18 cellular contexts compared by ENCODE assay signal in genomic region chr9:112772551-112772950, GRCh38.
"Had no signal": no experiment of that assay in that cellular context is flagged by ENCODE, and none has a peak within 500 bp of the region (broad histone marks: within the 10 kb centered on the region; RNA-seq: fewer than 3 reads in every experiment).

No MANE protein-coding gene starts in this region.

- FAIRE-seq: pancreas had no signal

- ATAC-seq: foreskin keratinocyte, psoas muscle, right cardiac atrium, WTC11 had no signal

- H3K27ac Mint-ChIP-seq: brain; mesothelial cell of epicardium; T-helper 1 cell treated with Interleukin-12 subunit alpha and Interleukin-12 subunit beta and Interleukin-4 antibody, amounts not matched to agents 30 μg/mL and 1 μg/mL, for 36 hours had no signal

- H3K36me3 Mint-ChIP-seq: WTC11 had no signal

- H3K4me1 ChIP-seq: foreskin keratinocyte, psoas muscle had no signal

- H3K9me3 Mint-ChIP-seq: activated naive CD8-positive, alpha-beta T cell treated with anti-CD3 and anti-CD28 coated beads, Interleukin-2, amount 50 U/mL, for 24 hours; dendritic cell treated with granulocyte-macrophage colony-stimulating factor and Interleukin-4, amounts not matched to agents 40 ng/mL and 50 ng/mL, for 4 days; immature natural killer cell; WTC11 had no signal

- H3K4me3 Mint-ChIP-seq: activated CD4-positive, alpha-beta T cell treated with anti-CD3 and anti-CD28 coated beads for 36 hours; brain; dendritic cell treated with granulocyte-macrophage colony-stimulating factor and Interleukin-4, amounts not matched to agents 40 ng/mL and 50 ng/mL, for 4 days; mesothelial cell of epicardium; nephron; WTC11 had no signal

- H3K27me3 ChIP-seq: foreskin keratinocyte, pancreas, tibial artery had no signal

- H3K36me3 ChIP-seq: pancreas, tibial artery had no signal

- H3K27me3 Mint-ChIP-seq: activated CD4-positive, alpha-beta T cell treated with anti-CD3 and anti-CD28 coated beads for 36 hours; activated naive CD8-positive, alpha-beta T cell treated with anti-CD3 and anti-CD28 coated beads, Interleukin-2, amount 50 U/mL, for 24 hours; brain; dendritic cell treated with granulocyte-macrophage colony-stimulating factor and Interleukin-4, amounts not matched to agents 40 ng/mL and 50 ng/mL, for 4 days had no signal

- H3K4me3 ChIP-seq: pancreas, psoas muscle, tibial artery had no signal

- H3K27ac ChIP-seq: foreskin keratinocyte, pancreas, psoas muscle had no signal

- H3K9me3 ChIP-seq: pancreas, psoas muscle, tibial artery had no signal

- DNase-seq: activated CD4-positive, alpha-beta T cell treated with anti-CD3 and anti-CD28 coated beads for 36 hours; activated CD4-positive, alpha-beta T cell treated with anti-CD3 and anti-CD28 coated beads, Interleukin-2, amount 50 U/mL, for 48 hours; activated naive CD4-positive, alpha-beta T cell; activated naive CD8-positive, alpha-beta T cell treated with anti-CD3 and anti-CD28 coated beads, Interleukin-2, amount 50 U/mL, for 24 hours; effector CD4-positive, alpha-beta T cell; foreskin keratinocyte; immature natural killer cell; pancreas; psoas muscle; right cardiac atrium; T1000; tibial artery had no signal
